In the genomic region with DNA sequence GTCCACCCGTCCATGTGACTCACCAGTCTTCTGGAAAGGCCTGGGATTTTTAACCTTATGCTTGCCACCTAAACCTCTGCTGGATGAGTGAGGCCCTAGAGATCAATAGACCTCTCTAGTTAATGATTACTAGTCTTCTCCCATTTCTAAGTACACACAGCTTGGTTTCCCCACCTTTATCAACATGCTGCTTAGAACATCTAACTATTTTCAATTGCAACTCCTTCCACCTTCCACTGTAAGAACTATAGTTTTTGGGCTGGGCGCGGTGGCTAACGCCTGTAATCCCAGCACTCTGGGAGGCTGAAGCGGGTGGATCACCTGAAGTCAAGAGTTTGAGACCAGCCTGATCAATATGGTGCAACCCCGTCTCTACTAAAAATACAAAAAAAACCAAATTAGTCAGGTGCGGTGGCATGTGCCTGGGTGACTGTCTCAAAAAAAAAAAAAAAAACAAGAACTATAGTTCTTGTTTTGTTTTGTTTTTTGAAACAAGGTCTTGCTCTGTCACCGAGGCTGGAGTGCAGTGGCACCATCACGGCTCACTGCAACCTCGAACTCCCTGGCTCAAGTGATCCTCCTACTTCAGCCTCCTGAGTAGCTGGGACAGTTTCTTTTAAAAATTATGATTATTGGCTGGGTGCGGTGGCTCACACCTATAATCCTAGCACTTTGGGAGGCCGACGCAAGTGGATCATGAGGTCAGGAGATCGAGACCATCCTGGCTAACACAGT, we compare ENCODE assay signal across 1 cellular context.
TF ChIP-seq lines count a peak whose summit lies in the region.

No MANE protein-coding gene starts in this region.

TF ChIP-seq in HepG2, 621 proteins besides CTCF, POLR2A, EP300 and RAD21 (continues in another document):
- TF ChIP-seq NR1H2 (CRISPR knock-in tag; IDR thresholded peaks at IDR 0.05; ENCODE audit: borderline replicate concordance, low read depth), result no peak
- TF ChIP-seq ZNF264 (CRISPR knock-in tag; IDR thresholded peaks at IDR 0.05), result no peak
- TF ChIP-seq SCMH1 (CRISPR knock-in tag; IDR thresholded peaks at IDR 0.05; ENCODE audit: borderline replicate concordance), result no peak
- TF ChIP-seq SKI (IDR thresholded peaks at IDR 0.05; ENCODE audit: partially characterized antibody), result no peak
- peak; percentile 46 for TF ChIP-seq GMEB1 (CRISPR knock-in tag; IDR thresholded peaks at IDR 0.05; ENCODE audit: borderline replicate concordance)
- TF ChIP-seq ARHGAP35 (CRISPR knock-in tag; IDR thresholded peaks at IDR 0.05; ENCODE audit: borderline replicate concordance), result no peak
- no peak for TF ChIP-seq MTA1 (CRISPR knock-in tag; IDR thresholded peaks at IDR 0.05; ENCODE audit: borderline replicate concordance)
- TF ChIP-seq, protein P1, sequence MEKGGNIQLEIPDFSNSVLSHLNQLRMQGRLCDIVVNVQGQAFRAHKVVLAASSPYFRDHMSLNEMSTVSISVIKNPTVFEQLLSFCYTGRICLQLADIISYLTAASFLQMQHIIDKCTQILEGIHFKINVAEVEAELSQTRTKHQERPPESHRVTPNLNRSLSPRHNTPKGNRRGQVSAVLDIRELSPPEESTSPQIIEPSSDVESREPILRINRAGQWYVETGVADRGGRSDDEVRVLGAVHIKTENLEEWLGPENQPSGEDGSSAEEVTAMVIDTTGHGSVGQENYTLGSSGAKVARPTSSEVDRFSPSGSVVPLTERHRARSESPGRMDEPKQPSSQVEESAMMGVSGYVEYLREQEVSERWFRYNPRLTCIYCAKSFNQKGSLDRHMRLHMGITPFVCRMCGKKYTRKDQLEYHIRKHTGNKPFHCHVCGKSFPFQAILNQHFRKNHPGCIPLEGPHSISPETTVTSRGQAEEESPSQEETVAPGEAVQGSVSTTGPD (CRISPR knock-in tag; IDR thresholded peaks at IDR 0.05), result no peak
- no peak for TF ChIP-seq ZBTB25 (CRISPR knock-in tag; IDR thresholded peaks at IDR 0.05)
- TF ChIP-seq PLSCR1 (CRISPR knock-in tag; IDR thresholded peaks at IDR 0.05; ENCODE audit: borderline replicate concordance), result no peak
- TF ChIP-seq KDM1A (CRISPR knock-in tag; IDR thresholded peaks at IDR 0.05), result 0 out of 2 replicates have a peak, but pooled peaks have one; percentile 24
- peak; percentile 69 for TF ChIP-seq NR2F6 (IDR thresholded peaks at IDR 0.05)
- peak; percentile 67 for TF ChIP-seq NR2F6 (CRISPR knock-in tag; IDR thresholded peaks at IDR 0.05)
- TF ChIP-seq, protein P2, sequence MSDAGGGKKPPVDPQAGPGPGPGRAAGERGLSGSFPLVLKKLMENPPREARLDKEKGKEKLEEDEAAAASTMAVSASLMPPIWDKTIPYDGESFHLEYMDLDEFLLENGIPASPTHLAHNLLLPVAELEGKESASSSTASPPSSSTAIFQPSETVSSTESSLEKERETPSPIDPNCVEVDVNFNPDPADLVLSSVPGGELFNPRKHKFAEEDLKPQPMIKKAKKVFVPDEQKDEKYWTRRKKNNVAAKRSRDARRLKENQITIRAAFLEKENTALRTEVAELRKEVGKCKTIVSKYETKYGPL (CRISPR knock-in tag; IDR thresholded peaks at IDR 0.05), result no peak
- TF ChIP-seq ATF4 (CRISPR knock-in tag; IDR thresholded peaks at IDR 0.05), result peak in 1 of 2 experiments; percentile 55; a peak in 1 of 4 replicates
- no peak for TF ChIP-seq KMT2B (CRISPR knock-in tag; IDR thresholded peaks at IDR 0.05)
- TF ChIP-seq SOX6 (IDR thresholded peaks at IDR 0.05), result no peak
- peak; percentile 82 for TF ChIP-seq SOX6 (CRISPR knock-in tag; IDR thresholded peaks at IDR 0.05)
- TF ChIP-seq, protein P3, sequence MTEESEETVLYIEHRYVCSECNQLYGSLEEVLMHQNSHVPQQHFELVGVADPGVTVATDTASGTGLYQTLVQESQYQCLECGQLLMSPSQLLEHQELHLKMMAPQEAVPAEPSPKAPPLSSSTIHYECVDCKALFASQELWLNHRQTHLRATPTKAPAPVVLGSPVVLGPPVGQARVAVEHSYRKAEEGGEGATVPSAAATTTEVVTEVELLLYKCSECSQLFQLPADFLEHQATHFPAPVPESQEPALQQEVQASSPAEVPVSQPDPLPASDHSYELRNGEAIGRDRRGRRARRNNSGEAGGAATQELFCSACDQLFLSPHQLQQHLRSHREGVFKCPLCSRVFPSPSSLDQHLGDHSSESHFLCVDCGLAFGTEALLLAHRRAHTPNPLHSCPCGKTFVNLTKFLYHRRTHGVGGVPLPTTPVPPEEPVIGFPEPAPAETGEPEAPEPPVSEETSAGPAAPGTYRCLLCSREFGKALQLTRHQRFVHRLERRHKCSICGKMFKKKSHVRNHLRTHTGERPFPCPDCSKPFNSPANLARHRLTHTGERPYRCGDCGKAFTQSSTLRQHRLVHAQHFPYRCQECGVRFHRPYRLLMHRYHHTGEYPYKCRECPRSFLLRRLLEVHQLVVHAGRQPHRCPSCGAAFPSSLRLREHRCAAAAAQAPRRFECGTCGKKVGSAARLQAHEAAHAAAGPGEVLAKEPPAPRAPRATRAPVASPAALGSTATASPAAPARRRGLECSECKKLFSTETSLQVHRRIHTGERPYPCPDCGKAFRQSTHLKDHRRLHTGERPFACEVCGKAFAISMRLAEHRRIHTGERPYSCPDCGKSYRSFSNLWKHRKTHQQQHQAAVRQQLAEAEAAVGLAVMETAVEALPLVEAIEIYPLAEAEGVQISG (CRISPR knock-in tag; IDR thresholded peaks at IDR 0.05), result peak; percentile 44
- TF ChIP-seq ZNF784 (CRISPR knock-in tag; IDR thresholded peaks at IDR 0.05; ENCODE audit: borderline replicate concordance), result 0 out of 2 replicates have a peak, but pooled peaks have one; percentile 55
- TF ChIP-seq ZNF589 (CRISPR knock-in tag; conservative IDR thresholded peaks at IDR 0.05), result no peak
- TF ChIP-seq ZNF7 (CRISPR knock-in tag; IDR thresholded peaks at IDR 0.05), result no peak
- TF ChIP-seq, protein P4, sequence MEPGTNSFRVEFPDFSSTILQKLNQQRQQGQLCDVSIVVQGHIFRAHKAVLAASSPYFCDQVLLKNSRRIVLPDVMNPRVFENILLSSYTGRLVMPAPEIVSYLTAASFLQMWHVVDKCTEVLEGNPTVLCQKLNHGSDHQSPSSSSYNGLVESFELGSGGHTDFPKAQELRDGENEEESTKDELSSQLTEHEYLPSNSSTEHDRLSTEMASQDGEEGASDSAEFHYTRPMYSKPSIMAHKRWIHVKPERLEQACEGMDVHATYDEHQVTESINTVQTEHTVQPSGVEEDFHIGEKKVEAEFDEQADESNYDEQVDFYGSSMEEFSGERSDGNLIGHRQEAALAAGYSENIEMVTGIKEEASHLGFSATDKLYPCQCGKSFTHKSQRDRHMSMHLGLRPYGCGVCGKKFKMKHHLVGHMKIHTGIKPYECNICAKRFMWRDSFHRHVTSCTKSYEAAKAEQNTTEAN (CRISPR knock-in tag; conservative IDR thresholded peaks at IDR 0.05), result 0 out of 2 replicates have a peak, but pooled peaks have one; percentile 41
- no peak for TF ChIP-seq CBFB (CRISPR knock-in tag; IDR thresholded peaks at IDR 0.05)
- TF ChIP-seq ZNF703 (CRISPR knock-in tag; IDR thresholded peaks at IDR 0.05; ENCODE audit: borderline replicate concordance), result no peak
- TF ChIP-seq, protein P5, sequence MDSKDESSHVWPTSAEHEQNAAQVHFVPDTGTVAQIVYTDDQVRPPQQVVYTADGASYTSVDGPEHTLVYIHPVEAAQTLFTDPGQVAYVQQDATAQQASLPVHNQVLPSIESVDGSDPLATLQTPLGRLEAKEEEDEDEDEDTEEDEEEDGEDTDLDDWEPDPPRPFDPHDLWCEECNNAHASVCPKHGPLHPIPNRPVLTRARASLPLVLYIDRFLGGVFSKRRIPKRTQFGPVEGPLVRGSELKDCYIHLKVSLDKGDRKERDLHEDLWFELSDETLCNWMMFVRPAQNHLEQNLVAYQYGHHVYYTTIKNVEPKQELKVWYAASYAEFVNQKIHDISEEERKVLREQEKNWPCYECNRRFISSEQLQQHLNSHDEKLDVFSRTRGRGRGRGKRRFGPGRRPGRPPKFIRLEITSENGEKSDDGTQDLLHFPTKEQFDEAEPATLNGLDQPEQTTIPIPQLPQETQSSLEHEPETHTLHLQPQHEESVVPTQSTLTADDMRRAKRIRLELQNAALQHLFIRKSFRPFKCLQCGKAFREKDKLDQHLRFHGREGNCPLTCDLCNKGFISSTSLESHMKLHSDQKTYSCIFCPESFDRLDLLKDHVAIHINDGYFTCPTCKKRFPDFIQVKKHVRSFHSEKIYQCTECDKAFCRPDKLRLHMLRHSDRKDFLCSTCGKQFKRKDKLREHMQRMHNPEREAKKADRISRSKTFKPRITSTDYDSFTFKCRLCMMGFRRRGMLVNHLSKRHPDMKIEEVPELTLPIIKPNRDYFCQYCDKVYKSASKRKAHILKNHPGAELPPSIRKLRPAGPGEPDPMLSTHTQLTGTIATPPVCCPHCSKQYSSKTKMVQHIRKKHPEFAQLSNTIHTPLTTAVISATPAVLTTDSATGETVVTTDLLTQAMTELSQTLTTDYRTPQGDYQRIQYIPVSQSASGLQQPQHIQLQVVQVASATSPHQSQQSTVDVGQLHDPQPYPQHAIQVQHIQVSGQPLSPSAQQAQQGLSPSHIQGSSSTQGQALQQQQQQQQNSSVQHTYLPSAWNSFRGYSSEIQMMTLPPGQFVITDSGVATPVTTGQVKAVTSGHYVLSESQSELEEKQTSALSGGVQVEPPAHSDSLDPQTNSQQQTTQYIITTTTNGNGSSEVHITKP (CRISPR knock-in tag; IDR thresholded peaks at IDR 0.05; ENCODE audit: low read depth), result peak; percentile 76
- no peak for TF ChIP-seq CBX1 (IDR thresholded peaks at IDR 0.05; ENCODE audit: low read depth)
- no peak for TF ChIP-seq CEBPZ (IDR thresholded peaks at IDR 0.05; ENCODE audit: low read length)
- TF ChIP-seq CEBPB (IDR thresholded peaks at IDR 0.05; ENCODE audit: borderline replicate concordance, low read depth, low read length), result no peak
- TF ChIP-seq MATR3 (CRISPR knock-in tag; IDR thresholded peaks at IDR 0.05), result no peak
- peak; percentile 49; the same call in 1 of the 2 replicates for TF ChIP-seq DMAP1 (CRISPR knock-in tag; IDR thresholded peaks at IDR 0.05)
- no peak for TF ChIP-seq HIVEP1 (CRISPR knock-in tag; IDR thresholded peaks at IDR 0.05)
- peak; percentile 28; the same call in 1 of the 2 replicates for TF ChIP-seq ZMYM4 (CRISPR knock-in tag; IDR thresholded peaks at IDR 0.05)
- peak; percentile 57; the same call in 1 of the 2 replicates for TF ChIP-seq HMG20A (CRISPR knock-in tag; IDR thresholded peaks at IDR 0.05; ENCODE audit: borderline replicate concordance)
- TF ChIP-seq ZNF652 (CRISPR knock-in tag; IDR thresholded peaks at IDR 0.05; ENCODE audit: borderline replicate concordance, low read depth), result peak; percentile 98
- TF ChIP-seq DNMT3B (CRISPR knock-in tag; conservative IDR thresholded peaks at IDR 0.05), result no peak
